In genomic region chr18:33666915-33667314, GRCh38 we compare ENCODE assay signal across 1 cellular context.
TF ChIP-seq lines count a peak whose summit lies in the region.

No MANE protein-coding gene starts in this region.

TF ChIP-seq in HEK293, 187 proteins besides CTCF, POLR2A, EP300 and RAD21 (continued from another document):
- TF ChIP-seq, protein P1, sequence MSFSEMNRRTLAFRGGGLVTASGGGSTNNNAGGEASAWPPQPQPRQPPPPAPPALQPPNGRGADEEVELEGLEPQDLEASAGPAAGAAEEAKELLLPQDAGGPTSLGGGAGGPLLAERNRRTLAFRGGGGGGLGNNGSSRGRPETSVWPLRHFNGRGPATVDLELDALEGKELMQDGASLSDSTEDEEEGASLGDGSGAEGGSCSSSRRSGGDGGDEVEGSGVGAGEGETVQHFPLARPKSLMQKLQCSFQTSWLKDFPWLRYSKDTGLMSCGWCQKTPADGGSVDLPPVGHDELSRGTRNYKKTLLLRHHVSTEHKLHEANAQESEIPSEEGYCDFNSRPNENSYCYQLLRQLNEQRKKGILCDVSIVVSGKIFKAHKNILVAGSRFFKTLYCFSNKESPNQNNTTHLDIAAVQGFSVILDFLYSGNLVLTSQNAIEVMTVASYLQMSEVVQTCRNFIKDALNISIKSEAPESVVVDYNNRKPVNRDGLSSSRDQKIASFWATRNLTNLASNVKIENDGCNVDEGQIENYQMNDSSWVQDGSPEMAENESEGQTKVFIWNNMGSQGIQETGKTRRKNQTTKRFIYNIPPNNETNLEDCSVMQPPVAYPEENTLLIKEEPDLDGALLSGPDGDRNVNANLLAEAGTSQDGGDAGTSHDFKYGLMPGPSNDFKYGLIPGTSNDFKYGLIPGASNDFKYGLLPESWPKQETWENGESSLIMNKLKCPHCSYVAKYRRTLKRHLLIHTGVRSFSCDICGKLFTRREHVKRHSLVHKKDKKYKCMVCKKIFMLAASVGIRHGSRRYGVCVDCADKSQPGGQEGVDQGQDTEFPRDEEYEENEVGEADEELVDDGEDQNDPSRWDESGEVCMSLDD (tag by site-specific recombination; IDR thresholded peaks at IDR 0.05) = no peak
- TF ChIP-seq HOXC10 (CRISPR knock-in tag; IDR thresholded peaks at IDR 0.05) (no peak), TRIM28 (IDR thresholded peaks at IDR 0.05; ENCODE audit: borderline replicate concordance, low read length) (peak; percentile 75), OSR2 (tag by site-specific recombination; IDR thresholded peaks at IDR 0.05) (no peak), ZSCAN4 (tag by site-specific recombination; IDR thresholded peaks at IDR 0.05) (no peak), ZNF501 (tag by site-specific recombination; IDR thresholded peaks at IDR 0.05) (no peak)
